Comparison of ENCODE assay signal across 21 cellular contexts in genomic region chr19:4447327-4448146, GRCh38. TPM values are rescaled to one million over a fixed set of nuclear protein-coding genes. Genes with fewer than 3 reads are reported as not detected.
DNase-seq lines count a peak whose midpoint lies in the region; ATAC-seq and TF ChIP-seq lines count a peak whose summit lies in the region.
"Had no signal": no experiment of that assay in that cellular context is flagged by ENCODE, and none has a peak within 500 bp of the region (broad histone marks: within the 10 kb centered on the region; RNA-seq: fewer than 3 reads in every experiment).

No MANE protein-coding gene starts in this region.

- H3F3A ChIP-seq in OCI-LY1 (ENCODE audit: insufficient read depth, low read length) = no peaks in the 10 kb centered on the region

- H4K20me1 ChIP-seq in OCI-LY1 (ENCODE audit: insufficient read depth, low read length) = no peaks in the 10 kb centered on the region

- intact Hi-C loops in ascending aorta (cut with DNase I) = no loop called here

- 84% methylated on average over 4 of the region's 28 CpGs; no CpG with 5 or more reads in 1 of the 2 donors for WGBS in gastroesophageal sphincter (ENCODE audit: low coverage in 1 of 2), 2 donors

- no peak overlapping the region for H2AFZ ChIP-seq in OCI-LY1 (ENCODE audit: low read length)

- TF ChIP-seq CTCF in OCI-LY1 (IDR thresholded peaks at IDR 0.05; ENCODE audit: low read length) (peak; percentile 9; the same call in 1 of the 2 replicates), gastroesophageal sphincter (IDR thresholded peaks at IDR 0.05) (no peak), ascending aorta (IDR thresholded peaks at IDR 0.05) (no peak)

- TF ChIP-seq EP300 in gastroesophageal sphincter (IDR thresholded peaks at IDR 0.05) = no peak

- H3K27me3 ChIP-seq in OCI-LY1 (ENCODE audit: insufficient read depth, low read length) = no peaks in the 10 kb centered on the region
- no peaks in the 10 kb centered on the region for H3K27me3 ChIP-seq in gastroesophageal sphincter
- H3K27me3 ChIP-seq in ascending aorta = no peaks in the 10 kb centered on the region
- H3K27me3 ChIP-seq: tibial nerve had no signal

- no peak overlapping the region for H3K27ac ChIP-seq in OCI-LY1 (ENCODE audit: low read depth, low read length, poor library complexity, severe bottlenecking)
- peak overlapping the region in 3 of 4 donors; percentile 72 to 85 (median 80) for H3K27ac ChIP-seq in gastroesophageal sphincter
- H3K27ac ChIP-seq in ascending aorta = no peak overlapping the region
- H3K27ac ChIP-seq: HL-60, lower lobe of right lung, tibial nerve had no signal

- no peak overlapping the region for H3K4me3 ChIP-seq in OCI-LY1 (ENCODE audit: low read depth, low read length, poor library complexity, severe bottlenecking)
- no peak overlapping the region for H3K4me3 ChIP-seq in gastroesophageal sphincter
- no peak overlapping the region for H3K4me3 ChIP-seq in ascending aorta
- H3K4me3 ChIP-seq: lower lobe of right lung, tibial nerve had no signal

- peak; percentile 39 for DNase-seq in D341Med (ENCODE audit: low spot score)
- DNase-seq in ascending aorta (ENCODE audit: low spot score in 2 of 2) = no peak
- DNase-seq in stimulated activated CD4-positive, alpha-beta T cell treated with anti-CD3 and anti-CD28 coated beads, Interleukin-4, amount 100 ng/mL, for 1 hour = no peak
- DNase-seq: activated CD4-positive, alpha-beta T cell treated with anti-CD3 and anti-CD28 coated beads for 4 hours; activated gamma-delta T cell; CD8-positive, alpha-beta T cell; cerebellar nuclear complex; lower lobe of right lung; MV-4-11; NCI-H146; occipital lobe; OCI-M1; retina; small intestine; stimulated activated CD4-positive, alpha-beta T cell treated with anti-CD3 and anti-CD28 coated beads, Interleukin-1b, Interleukin-23, amount 100 ng/mL, for 48 hours had no signal

- H3K79me2 ChIP-seq in OCI-LY1 (ENCODE audit: insufficient read depth, low read length) = no peaks in the 10 kb centered on the region

- H3K4me1 ChIP-seq in OCI-LY1 (ENCODE audit: insufficient read depth, low read length, severe bottlenecking) (no peaks in the 10 kb centered on the region), gastroesophageal sphincter (peaks cover 0 to 29% (median 12%) of the 10 kb centered on the region in 3 donors), ascending aorta (peaks cover 0 to 12% of the 10 kb centered on the region in 2 donors)
- H3K4me1 ChIP-seq: lower lobe of right lung, tibial nerve had no signal

- no peaks in the 10 kb centered on the region for H3K9me2 ChIP-seq in OCI-LY1 (ENCODE audit: low read depth, low read length)

- ATAC-seq in gastroesophageal sphincter = no peak
- ATAC-seq in HG02623 (IDR thresholded peaks at IDR 0.05; ENCODE audit: unreplicated experiment) = no peak
- ATAC-seq: CD8-positive, alpha-beta T cell; lower lobe of right lung; naive thymus-derived CD8-positive, alpha-beta T cell had no signal

- no peak overlapping the region for H3K4me2 ChIP-seq in OCI-LY1 (ENCODE audit: low read length)

- TF ChIP-seq POLR2A in gastroesophageal sphincter (IDR thresholded peaks at IDR 0.05) = no peak

- H3K9me3 ChIP-seq in OCI-LY1 (ENCODE audit: low read length) = no peaks in the 10 kb centered on the region
- H3K9me3 ChIP-seq in gastroesophageal sphincter = no peaks in the 10 kb centered on the region
- H3K9me3 ChIP-seq in ascending aorta = no peaks in the 10 kb centered on the region
- H3K9me3 ChIP-seq: lower lobe of right lung, tibial nerve had no signal

- H3K9ac ChIP-seq in OCI-LY1 (ENCODE audit: low read length) = no peak overlapping the region

- H3K36me3 ChIP-seq in OCI-LY1 (ENCODE audit: insufficient read depth, low read length) = peaks cover 65% of the 10 kb centered on the region
- peaks cover 0 to 89% of the 10 kb centered on the region in 2 donors for H3K36me3 ChIP-seq in gastroesophageal sphincter
- peaks cover 73 to 81% of the 10 kb centered on the region in 2 donors for H3K36me3 ChIP-seq in ascending aorta

RNA-seq across cellular contexts. Expression of gene UBXN6, which starts 10.1 kb away (rescaled TPM):
- total RNA-seq in gastroesophageal sphincter (100 to 1,000 TPM in 1 of 4 donors, 10 to 100 TPM in 3; 62.6 to 130 (median 80.6) TPM), ascending aorta (560 TPM)

RNA-seq across cellular contexts. Expression of gene HDGFL2, which starts 24.6 kb away (rescaled TPM):
- total RNA-seq in gastroesophageal sphincter (10 to 100 TPM; 33.3 to 49.5 (median 36.2) TPM), ascending aorta (15.4 TPM)

RNA-seq across cellular contexts. Expression of gene CHAF1A, which starts 45.1 kb away (rescaled TPM):
- total RNA-seq in gastroesophageal sphincter (10 to 100 TPM in 1 of 4 donors, 1 to 10 TPM in 3; 2.4 to 11.9 (median 7.4) TPM), ascending aorta (0.85 TPM)

RNA-seq across cellular contexts. Expression of gene SH3GL1, which starts 47.2 kb away (rescaled TPM):
- total RNA-seq in gastroesophageal sphincter (10 to 100 TPM; 48.2 to 67.7 (median 53.0) TPM), ascending aorta (61.4 TPM)

Comparison
In these comparisons a context has a peak if more than half of its experiments do, and no peak if none do; other contexts are left out.
1. H3K27ac ChIP-seq: peak in gastroesophageal sphincter (3 of 4); none in OCI-LY1 (single experiment) and ascending aorta (0 of 2).